13 cellular contexts compared by ENCODE assay signal in the genomic region with DNA sequence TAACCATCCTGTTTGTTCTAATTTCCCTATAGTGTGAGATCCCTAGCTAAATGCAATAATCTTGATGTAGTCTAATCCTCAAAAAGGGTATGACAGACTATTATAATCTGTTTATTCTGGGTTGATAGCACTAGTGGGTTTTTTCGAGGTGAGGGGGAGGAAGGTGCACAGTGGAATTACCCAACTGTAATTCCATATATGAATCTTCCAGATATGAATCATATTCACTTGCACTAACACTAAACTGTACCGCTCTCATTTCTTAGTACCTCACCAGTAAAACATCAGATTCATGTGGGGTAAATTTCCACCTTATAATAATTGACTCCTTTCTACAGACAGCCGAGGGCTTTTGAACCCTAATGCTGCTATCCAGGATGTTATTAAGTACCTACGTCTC. TPM values are rescaled to one million over a fixed set of nuclear protein-coding genes. Genes with fewer than 3 reads are reported as not detected.
DNase-seq lines count a peak whose midpoint lies in the region; ATAC-seq and TF ChIP-seq lines count a peak whose summit lies in the region.
"Had no signal": no experiment of that assay in that cellular context is flagged by ENCODE, and none has a peak within 500 bp of the region (broad histone marks: within the 10 kb centered on the region; RNA-seq: fewer than 3 reads in every experiment).

No MANE protein-coding gene starts in this region.

- CTCF ChIA-PET in OCI-LY7 (lab: Charles Lee; ENCODE audit: unreplicated experiment), result no interaction called here

- TF ChIP-seq EP300 in suprapubic skin (IDR thresholded peaks at IDR 0.05), result no peak

- H3K9me2 ChIP-seq in OCI-LY7 (ENCODE audit: insufficient read depth, low read length), result no peaks in the 10 kb centered on the region

- no peak for DNase-seq in OCI-LY7 (ENCODE audit: low spot score)
- no peak for DNase-seq in suprapubic skin (ENCODE audit: low spot score in 2 of 2)
- no peak for DNase-seq in activated gamma-delta T cell (lab: John Stamatoyannopoulos, UW)
- no peak for DNase-seq in HK-2 (ENCODE audit: unreplicated experiment)
- no peak for DNase-seq in AG08395 (ENCODE audit: low spot score)
- DNase-seq: activated CD4-positive, CD25-positive, alpha-beta regulatory T cell treated with anti-CD3 and anti-CD28 coated beads, Interleukin-2, amount 50 U/mL, for 72 hours; C1 segment of cervical spinal cord; HCEC 1CT had no signal

- H3K4me3 ChIP-seq in OCI-LY7 (ENCODE audit: low read depth, low read length, poor library complexity, severe bottlenecking) (no peak overlapping the region), suprapubic skin (no peak overlapping the region)
- H3K4me3 ChIP-seq: ascending aorta, vagina had no signal

- peaks cover 99% of the 10 kb centered on the region for H3K4me1 ChIP-seq in OCI-LY7 (ENCODE audit: insufficient read depth, low read length, poor library complexity, severe bottlenecking)
- peaks cover 27% of the 10 kb centered on the region for H3K4me1 ChIP-seq in suprapubic skin

- H2AFZ ChIP-seq in OCI-LY7 (ENCODE audit: low read length), result no peak overlapping the region

- peaks cover 86% of the 10 kb centered on the region; the same call in 1 of the 2 replicates for H3K79me2 ChIP-seq in OCI-LY7 (ENCODE audit: insufficient read depth, low read depth, low read length)

- POLR2A ChIA-PET in OCI-LY7 (lab: Charles Lee), result interaction anchor here (0.6 to 5.1 kb wide), 7 partner anchors 9 to 104 kb away, joined by 3 to 28 read pairs (median 5); a partner anchor contains a TSS

- ATAC-seq in GM18499 (IDR thresholded peaks at IDR 0.05; ENCODE audit: insufficient read depth, unreplicated experiment), result peak; percentile 37
- peak; percentile 30 for ATAC-seq in GM19043 (IDR thresholded peaks at IDR 0.05; ENCODE audit: low read depth, unreplicated experiment)
- peak; percentile 52 for ATAC-seq in HG02884 (IDR thresholded peaks at IDR 0.05; ENCODE audit: unreplicated experiment)

- H3K27me3 ChIP-seq in suprapubic skin, result no peaks in the 10 kb centered on the region
- H3K27me3 ChIP-seq: ascending aorta, vagina had no signal

- peaks cover 14% of the 10 kb centered on the region for H3K36me3 ChIP-seq in OCI-LY7 (ENCODE audit: insufficient read depth, low read length)
- H3K36me3 ChIP-seq in suprapubic skin, result no peaks in the 10 kb centered on the region
- H3K36me3 ChIP-seq: ascending aorta had no signal

- peak overlapping the region; percentile 10 for H3K27ac ChIP-seq in OCI-LY7 (ENCODE audit: low read depth, low read length, poor library complexity, severe bottlenecking)
- no peak overlapping the region for H3K27ac ChIP-seq in suprapubic skin
- H3K27ac ChIP-seq: ascending aorta, vagina had no signal

- intact Hi-C loops in OCI-LY7 (cut with micrococcal nuclease; ENCODE audit: unreplicated experiment), result no loop called here

- 92% methylated on average over 4 of the region's 4 CpGs for WGBS in suprapubic skin

- no TSS peak for BruUV-seq in OCI-LY7 (replicated peaks; lab: Mats Ljungman, UMichigan)

- H3K9me3 ChIP-seq in OCI-LY7 (ENCODE audit: low read length) (no peaks in the 10 kb centered on the region), suprapubic skin (no peaks in the 10 kb centered on the region)
- H3K9me3 ChIP-seq: ascending aorta, vagina had no signal

- no peaks in the 10 kb centered on the region for H4K20me1 ChIP-seq in OCI-LY7 (ENCODE audit: insufficient read depth, low read length)

- H3K4me2 ChIP-seq in OCI-LY7 (ENCODE audit: low read length), result peak overlapping the region; percentile 77

- TF ChIP-seq CTCF in OCI-LY7 (conservative IDR thresholded peaks at IDR 0.05; ENCODE audit: low read length) (no peak), suprapubic skin (IDR thresholded peaks at IDR 0.05) (no peak)

- TF ChIP-seq POLR2A in suprapubic skin (IDR thresholded peaks at IDR 0.05), result no peak

RNA-seq across cellular contexts. Expression of a gene that starts 16.5 kb away (rescaled TPM):
- 14.8 and 18.1 TPM in 2 replicates for total RNA-seq in OCI-LY7 (2014; rRNA removed; shearing (Covaris generic))
- total RNA-seq in OCI-LY7 (2022) (49.0 and 52.2 TPM in 2 replicates), suprapubic skin (10 to 100 TPM; 11.1 to 28.4 (median 22.1) TPM)

RNA-seq across cellular contexts. Expression of a gene that starts 57.9 kb away (rescaled TPM):
- 0.23 and 0.32 TPM in 2 replicates for total RNA-seq in OCI-LY7 (2014; rRNA removed; shearing (Covaris generic))
- total RNA-seq in OCI-LY7 (2022) (1.3 and 2.0 TPM in 2 replicates), suprapubic skin (1 to 10 TPM in 3 of 4 donors, under 1 TPM in 1; 0.76 to 3.0 (median 1.9) TPM)
